Comparison of ENCODE assay signal across 8 cellular contexts in the genomic region with DNA sequence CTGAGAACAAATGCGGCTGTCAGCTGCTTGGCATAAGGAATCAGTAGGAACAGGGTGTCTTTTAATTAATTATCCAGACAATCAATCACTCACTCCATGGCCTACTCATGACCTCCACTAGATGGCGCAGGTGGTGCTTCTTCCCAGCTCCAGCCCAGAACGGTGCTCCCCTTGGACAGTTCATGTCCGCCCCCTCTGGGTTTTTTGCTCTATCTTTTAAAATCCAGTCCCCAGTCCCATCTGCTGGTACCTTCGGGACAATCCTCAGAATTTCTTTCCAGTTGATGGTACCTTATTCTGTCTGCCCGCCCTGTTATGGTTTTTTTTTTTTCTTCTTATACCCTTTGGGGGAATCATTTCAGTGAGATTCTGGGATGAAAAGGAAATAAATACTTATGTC.
DNase-seq lines count a peak whose midpoint lies in the region; ATAC-seq and TF ChIP-seq lines count a peak whose summit lies in the region.

No MANE protein-coding gene starts in this region.

- no peaks in the 10 kb centered on the region for H4K20me1 ChIP-seq in PC-9 (ENCODE audit: insufficient read depth)

- in situ Hi-C loops in Caki2 (cut with HindIII; ENCODE audit: low pct_unique_long_range_greater_than_20kb, low sequenced_read_pairs), result no loop called here

- peak; percentile 81 for TF ChIP-seq CTCF in PC-9 (conservative IDR thresholded peaks at IDR 0.05)
- peak; percentile 83 for TF ChIP-seq CTCF in left ventricle myocardium inferior (IDR thresholded peaks at IDR 0.05; ENCODE audit: borderline replicate concordance)
- TF ChIP-seq CTCF in spleen (IDR thresholded peaks at IDR 0.05 in 8 of 11, conservative IDR thresholded peaks at IDR 0.05 in 3 of 11), result peak in 10 of 11 experiments; percentile 16 to 79 (median 66)

- no peaks in the 10 kb centered on the region for H3K27me3 ChIP-seq in PC-9 (ENCODE audit: insufficient read depth, low read depth)
- no peaks in the 10 kb centered on the region for H3K27me3 ChIP-seq in left ventricle myocardium inferior (ENCODE audit: low read depth)
- H3K27me3 ChIP-seq in spleen (replicated peaks in 1 of 7), result no peaks in the 10 kb centered on the region

- H3K4me1 ChIP-seq in PC-9 (replicated peaks; ENCODE audit: insufficient read depth), result no peaks in the 10 kb centered on the region
- H3K4me1 ChIP-seq in left ventricle myocardium inferior, result no peaks in the 10 kb centered on the region
- H3K4me1 ChIP-seq in spleen, result peaks cover 0 to 1% (median 0%) of the 10 kb centered on the region in 6 donors

- H3K4me2 ChIP-seq in PC-9, result no peak overlapping the region

- CTCF ChIA-PET in PC-9 (lab: Charles Lee), result interaction anchor here (0.6 kb wide), 1 partner anchor 667 kb away, joined by 4 read pairs; no protein-coding TSS in a partner anchor
- CTCF ChIA-PET in activated naive CD4-positive, alpha-beta T cell treated with anti-CD3 and anti-CD28 coated beads for 36 hours (lab: Charles Lee), result interaction anchor here (0.6 to 3.0 kb wide), 14 partner anchors 12 to 386 kb away, joined by 3 to 44 read pairs (median 4); no protein-coding TSS in a partner anchor

- H3K79me2 ChIP-seq in PC-9 (ENCODE audit: low read depth), result no peaks in the 10 kb centered on the region

- H3K27ac Mint-ChIP-seq in activated naive CD4-positive, alpha-beta T cell treated with anti-CD3 and anti-CD28 coated beads for 36 hours, result no peak overlapping the region

- H3K9me2 ChIP-seq in PC-9 (ENCODE audit: insufficient read depth), result no peaks in the 10 kb centered on the region

- H3K4me3 Mint-ChIP-seq in activated naive CD4-positive, alpha-beta T cell treated with anti-CD3 and anti-CD28 coated beads for 36 hours, result no peak overlapping the region

- DNase-seq in Caki2 (ENCODE audit: low read depth), result peak; percentile 16
- peak; percentile 62 for DNase-seq in HuH-7 (ENCODE audit: low spot score)
- peak; percentile 39 to 43 for DNase-seq in PC-9
- peak; percentile 58 for DNase-seq in activated naive CD4-positive, alpha-beta T cell treated with anti-CD3 and anti-CD28 coated beads for 36 hours
- peak; percentile 28 for DNase-seq in left ventricle myocardium inferior
- DNase-seq in spleen, result no peak
- DNase-seq in cortex of kidney (lab: John Stamatoyannopoulos, UW), result no peak

- no TSS peak for BruUV-seq in PC-9 (replicated peaks; lab: Mats Ljungman, UMichigan)

- TF ChIP-seq POLR2A in spleen (IDR thresholded peaks at IDR 0.05), result no peak

- POLR2A ChIA-PET in PC-9 (lab: Charles Lee; ENCODE audit: unreplicated experiment), result interaction anchor here (0.7 kb wide), 1 partner anchor 481 kb away, joined by 3 read pairs; no protein-coding TSS in a partner anchor

- H3K27me3 Mint-ChIP-seq in activated naive CD4-positive, alpha-beta T cell treated with anti-CD3 and anti-CD28 coated beads for 36 hours (ENCODE audit: low read depth), result no peaks in the 10 kb centered on the region

- intact Hi-C loops in PC-9 (cut with micrococcal nuclease; ENCODE audit: unreplicated experiment) (loop anchor here (2.0 kb wide), 1 partner anchor 26 kb away; no protein-coding TSS in a partner anchor), left ventricle myocardium inferior (cut with micrococcal nuclease) (no loop called here), spleen (cut with DNase I; ENCODE audit: low total_unique reads) (no loop called here)
- intact Hi-C loops in activated naive CD4-positive, alpha-beta T cell treated with anti-CD3 and anti-CD28 coated beads for 36 hours (cut with micrococcal nuclease), result loop anchor here (1.0 kb wide), 1 partner anchor 26 kb away; no protein-coding TSS in a partner anchor

- H3K4me3 ChIP-seq in PC-9, result no peak overlapping the region
- H3K4me3 ChIP-seq in left ventricle myocardium inferior, result no peak overlapping the region
- H3K4me3 ChIP-seq in spleen, result no peak overlapping the region

- no peaks in the 10 kb centered on the region for H3K4me1 Mint-ChIP-seq in activated naive CD4-positive, alpha-beta T cell treated with anti-CD3 and anti-CD28 coated beads for 36 hours (ENCODE audit: low read depth)

- H3K27ac ChIP-seq in PC-9, result no peak overlapping the region
- H3K27ac ChIP-seq in left ventricle myocardium inferior (replicated peaks), result no peak overlapping the region
- H3K27ac ChIP-seq in spleen, result no peak overlapping the region

- WGBS in spleen, 5 donors, result 33 to 44% (median 36%) methylated on average over 6 of the region's 6 CpGs

- H3K36me3 ChIP-seq in PC-9 (ENCODE audit: low read depth), result no peaks in the 10 kb centered on the region
- no peaks in the 10 kb centered on the region for H3K36me3 ChIP-seq in left ventricle myocardium inferior
- H3K36me3 ChIP-seq in spleen, result no peaks in the 10 kb centered on the region

- H3K9me3 ChIP-seq in PC-9 (ENCODE audit: insufficient read depth, low read depth) (no peaks in the 10 kb centered on the region), left ventricle myocardium inferior (replicated peaks) (no peaks in the 10 kb centered on the region), spleen (no peaks in the 10 kb centered on the region)

- no peaks in the 10 kb centered on the region for H3K9me3 Mint-ChIP-seq in activated naive CD4-positive, alpha-beta T cell treated with anti-CD3 and anti-CD28 coated beads for 36 hours

- no peak overlapping the region for H2AFZ ChIP-seq in PC-9

- H3K36me3 Mint-ChIP-seq in activated naive CD4-positive, alpha-beta T cell treated with anti-CD3 and anti-CD28 coated beads for 36 hours (ENCODE audit: low read depth), result no peaks in the 10 kb centered on the region

- ATAC-seq in GM21367 (IDR thresholded peaks at IDR 0.05; ENCODE audit: unreplicated experiment), result peak; percentile 68

- no peaks in the 10 kb centered on the region for H3F3A ChIP-seq in PC-9 (ENCODE audit: insufficient read depth, low read depth)

Comparison
In these comparisons a context has a peak if more than half of its experiments do, and no peak if none do; other contexts are left out.
1. DNase-seq: peak in Caki2 (single experiment), HuH-7 (single experiment), PC-9 (2 of 2), activated naive CD4-positive, alpha-beta T cell treated with anti-CD3 and anti-CD28 coated beads for 36 hours (single experiment) and left ventricle myocardium inferior (single experiment); none in spleen (single experiment) and cortex of kidney (single experiment).
2. intact Hi-C loops: an anchor here in PC-9 (2.0 kb wide) and activated naive CD4-positive, alpha-beta T cell treated with anti-CD3 and anti-CD28 coated beads for 36 hours (1.0 kb wide); none called in left ventricle myocardium inferior and spleen.
3. Peak in every context shown above with its lines, with median percentiles within 50 percentile points of each other: CTCF ChIP-seq.